ENCODE assay signal across 17 cellular contexts in genomic region chr6:110484321-110484720, GRCh38. TPM values are rescaled to one million over a fixed set of nuclear protein-coding genes. Genes with fewer than 3 reads are reported as not detected.
DNase-seq lines count a peak whose midpoint lies in the region; ATAC-seq, FAIRE-seq and TF ChIP-seq lines count a peak whose summit lies in the region.
"Had no signal": no experiment of that assay in that cellular context is flagged by ENCODE, and none has a peak within 500 bp of the region (broad histone marks: within the 10 kb centered on the region; RNA-seq: fewer than 3 reads in every experiment).

No MANE protein-coding gene starts in this region.

- no peaks in the 10 kb centered on the region for H3K27me3 ChIP-seq in PC-9 (ENCODE audit: insufficient read depth, low read depth)
- H3K27me3 ChIP-seq: BE2C, tibial artery had no signal

- H2AFZ ChIP-seq in PC-9, result no peak overlapping the region

- H3K9me2 ChIP-seq in PC-9 (ENCODE audit: insufficient read depth), result no peaks in the 10 kb centered on the region

- DNase-seq in LHCN-M2 (ENCODE audit: low read depth) (peak; percentile 47), PC-9 (peak in 1 of 2 experiments; percentile 93), epithelial cell of prostate (ENCODE audit: low read depth, low spot score) (peak; percentile 66), retinal pigment epithelial cell (ENCODE audit: low read depth) (peak; percentile 20), C1 segment of cervical spinal cord (lab: John Stamatoyannopoulos, UW) (no peak), HTR-8/SVneo (ENCODE audit: insufficient read length, low spot score) (no peak)
- DNase-seq: BE2C, glutamatergic neuron, naive B cell, posterior cingulate gyrus, SHP77 treated with DMSO at 0.1 percent for 48 hours, T1000, tibial artery had no signal

- H3K27me3 Mint-ChIP-seq in stimulated activated memory B cell treated with anti-CD40 and anti-IgM and Interleukin-4, amounts not matched to agents 10 μg/mL and 1 μg/mL and 100 μg/mL, for 72 hours, result peaks cover 23% of the 10 kb centered on the region

- no peak overlapping the region for H3K27ac ChIP-seq in PC-9
- no peak overlapping the region for H3K27ac ChIP-seq in epithelial cell of prostate
- H3K27ac ChIP-seq: tibial artery had no signal

- TF ChIP-seq CTCF in PC-9 (conservative IDR thresholded peaks at IDR 0.05) (no peak), retinal pigment epithelial cell (conservative IDR thresholded peaks at IDR 0.05; ENCODE audit: low read depth, low read length) (no peak)

- no peaks in the 10 kb centered on the region for H3K36me3 ChIP-seq in PC-9 (ENCODE audit: low read depth)
- H3K36me3 ChIP-seq: BE2C, tibial artery had no signal

- no peak for FAIRE-seq in HTR-8/SVneo (lab: Jason Lieb, UNC)
- FAIRE-seq: GM12892 had no signal

- BruUV-seq in PC-9 (replicated peaks; lab: Mats Ljungman, UMichigan), result no TSS peak

- no peak overlapping the region for H3K4me3 Mint-ChIP-seq in stimulated activated memory B cell treated with anti-CD40 and anti-IgM and Interleukin-4, amounts not matched to agents 10 μg/mL and 1 μg/mL and 100 μg/mL, for 72 hours
- H3K4me3 Mint-ChIP-seq: naive B cell had no signal

- H3K9me3 Mint-ChIP-seq in stimulated activated memory B cell treated with anti-CD40 and anti-IgM and Interleukin-4, amounts not matched to agents 10 μg/mL and 1 μg/mL and 100 μg/mL, for 72 hours, result peaks cover 6% of the 10 kb centered on the region

- CTCF ChIA-PET in PC-9 (lab: Charles Lee), result interaction anchor here (0.6 kb wide), 1 partner anchor 391 kb away, joined by 3 read pairs; the partner anchor contains the start of gene AMD1

- peaks cover 17% of the 10 kb centered on the region for H3K4me1 ChIP-seq in PC-9 (replicated peaks; ENCODE audit: insufficient read depth)
- H3K4me1 ChIP-seq: BE2C, tibial artery had no signal

- peaks cover 12% of the 10 kb centered on the region; the same call in 1 of the 2 replicates for H3F3A ChIP-seq in PC-9 (ENCODE audit: insufficient read depth, low read depth)

- H3K4me2 ChIP-seq in PC-9, result peak overlapping the region; percentile 20

- H3K4me3 ChIP-seq in PC-9, result no peak overlapping the region
- no peak overlapping the region for H3K4me3 ChIP-seq in retinal pigment epithelial cell (ENCODE audit: low read length)
- H3K4me3 ChIP-seq: tibial artery had no signal

- intact Hi-C loops in PC-9 (cut with micrococcal nuclease; ENCODE audit: unreplicated experiment), result no loop called here

- no peaks in the 10 kb centered on the region for H3K4me1 Mint-ChIP-seq in stimulated activated memory B cell treated with anti-CD40 and anti-IgM and Interleukin-4, amounts not matched to agents 10 μg/mL and 1 μg/mL and 100 μg/mL, for 72 hours
- H3K4me1 Mint-ChIP-seq: naive B cell had no signal

- ATAC-seq in stimulated activated memory B cell treated with anti-CD40 and anti-IgM and Interleukin-4, amounts not matched to agents 10 μg/mL and 1 μg/mL and 100 μg/mL, for 72 hours, result no peak

- no peaks in the 10 kb centered on the region; the same call in 1 of the 2 replicates for H3K9me3 ChIP-seq in PC-9 (ENCODE audit: insufficient read depth, low read depth)
- H3K9me3 ChIP-seq: BE2C, tibial artery had no signal

- no peaks in the 10 kb centered on the region for H4K20me1 ChIP-seq in PC-9 (ENCODE audit: insufficient read depth)

- no peak overlapping the region for H3K27ac Mint-ChIP-seq in stimulated activated memory B cell treated with anti-CD40 and anti-IgM and Interleukin-4, amounts not matched to agents 10 μg/mL and 1 μg/mL and 100 μg/mL, for 72 hours
- H3K27ac Mint-ChIP-seq: naive B cell had no signal

- no peaks in the 10 kb centered on the region for H3K79me2 ChIP-seq in PC-9 (ENCODE audit: low read depth)

- POLR2A ChIA-PET in PC-9 (lab: Charles Lee; ENCODE audit: unreplicated experiment), result no interaction called here

- H3K36me3 Mint-ChIP-seq in stimulated activated memory B cell treated with anti-CD40 and anti-IgM and Interleukin-4, amounts not matched to agents 10 μg/mL and 1 μg/mL and 100 μg/mL, for 72 hours, result no peaks in the 10 kb centered on the region

RNA-seq across cellular contexts. Expression of gene SLC22A16, which starts 7.9 kb away (rescaled TPM):
- total RNA-seq in LHCN-M2 (2014; rRNA removed) (not detected in 2 replicates), PC-9 (2021) (not detected in 2 replicates)
- polyA plus RNA-seq in LHCN-M2 (2012), result not detected
- total RNA-seq: IMR-90, lung microvascular endothelial cell had no signal
- polyA plus RNA-seq: IMR-90 had no signal

Comparison
In these comparisons a context has a peak if more than half of its experiments do, and no peak if none do; other contexts are left out.
1. DNase-seq: peak in LHCN-M2 (single experiment), epithelial cell of prostate (single experiment) and retinal pigment epithelial cell (single experiment); none in C1 segment of cervical spinal cord (0 of 14) and HTR-8/SVneo (single experiment).